Comparison of ENCODE assay signal across 8 cellular contexts in the genomic region with DNA sequence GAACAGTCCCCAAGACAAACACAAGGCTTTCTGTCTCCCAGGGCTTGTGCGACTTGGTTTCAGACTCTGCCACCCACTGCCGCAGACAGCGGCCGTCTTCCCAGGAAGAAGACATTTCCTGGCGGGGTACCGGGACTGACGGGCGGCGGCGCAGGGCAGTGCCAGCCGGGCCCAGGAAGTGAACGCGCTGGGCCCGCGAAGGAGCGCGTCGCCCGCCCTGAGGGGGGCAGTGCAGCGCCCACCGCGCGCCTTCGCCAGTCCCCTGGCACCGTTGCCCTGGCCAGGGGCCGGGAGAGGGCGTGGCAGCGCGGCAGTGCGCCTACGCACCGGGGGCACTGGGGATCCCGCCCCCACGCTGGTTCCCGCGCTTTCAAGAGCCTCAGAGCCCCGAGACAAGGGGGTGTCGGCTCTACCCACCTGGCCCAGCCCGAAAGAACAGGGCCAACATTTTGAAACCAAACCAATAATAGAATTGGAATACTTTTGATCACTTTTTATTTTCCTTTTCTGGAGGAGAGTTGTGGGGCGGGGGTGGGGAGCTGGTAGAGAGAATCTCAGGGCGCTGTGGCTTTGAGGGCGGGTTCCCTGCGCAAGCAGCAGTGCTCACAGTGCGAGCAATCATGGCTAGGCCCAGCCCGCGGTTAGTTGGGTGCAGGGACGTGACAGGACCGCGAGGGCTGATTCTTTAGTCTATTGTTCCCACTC. TPM values are rescaled to one million over a fixed set of nuclear protein-coding genes. Genes with fewer than 3 reads are reported as not detected.
DNase-seq lines count a peak whose midpoint lies in the region; ATAC-seq and TF ChIP-seq lines count a peak whose summit lies in the region.

No MANE protein-coding gene starts in this region.

- H3K4me3 Mint-ChIP-seq in activated naive CD4-positive, alpha-beta T cell treated with anti-CD3 and anti-CD28 coated beads, Interleukin-2, amount 10 ng/mL, durations not matched to agents 7 days and 5 days, result peak overlapping the region; percentile 65

- intact Hi-C loops in Right ventricle myocardium superior (cut with DNase I), result no loop called here

- peak overlapping the region; percentile 69 for H3K27ac Mint-ChIP-seq in activated naive CD4-positive, alpha-beta T cell treated with anti-CD3 and anti-CD28 coated beads, Interleukin-2, amount 10 ng/mL, durations not matched to agents 7 days and 5 days

- no peak overlapping the region for H3K4me3 ChIP-seq in GM12875 (ENCODE audit: low read depth, low read length)

- CTCF ChIA-PET in activated naive CD4-positive, alpha-beta T cell treated with anti-CD3 and anti-CD28 coated beads, Interleukin-2, amount 10 ng/mL, durations not matched to agents 7 days and 5 days (lab: Charles Lee), result interaction anchor here (0.7 to 3.0 kb wide), 6 partner anchors 16 to 103 kb away, joined by 3 to 10 read pairs (median 4); no protein-coding TSS in a partner anchor

- TF ChIP-seq CTCF in GM12875 (IDR thresholded peaks at IDR 0.05; ENCODE audit: borderline replicate concordance, insufficient read depth, low read depth, low read length), result peak; percentile 13; the same call in 1 of the 2 replicates

- peaks cover 15% of the 10 kb centered on the region for H3K27me3 Mint-ChIP-seq in activated naive CD4-positive, alpha-beta T cell treated with anti-CD3 and anti-CD28 coated beads, Interleukin-2, amount 10 ng/mL, durations not matched to agents 7 days and 5 days

- ATAC-seq in HG03432 (IDR thresholded peaks at IDR 0.05; ENCODE audit: unreplicated experiment) (peak; percentile 87), Right ventricle myocardium superior (ENCODE audit: poor library complexity) (peak; percentile 97)

- no peaks in the 10 kb centered on the region for H3K36me3 Mint-ChIP-seq in activated naive CD4-positive, alpha-beta T cell treated with anti-CD3 and anti-CD28 coated beads, Interleukin-2, amount 10 ng/mL, durations not matched to agents 7 days and 5 days

- peaks cover 22% of the 10 kb centered on the region for H3K4me1 Mint-ChIP-seq in activated naive CD4-positive, alpha-beta T cell treated with anti-CD3 and anti-CD28 coated beads, Interleukin-2, amount 10 ng/mL, durations not matched to agents 7 days and 5 days

- no peaks in the 10 kb centered on the region for H3K9me3 Mint-ChIP-seq in activated naive CD4-positive, alpha-beta T cell treated with anti-CD3 and anti-CD28 coated beads, Interleukin-2, amount 10 ng/mL, durations not matched to agents 7 days and 5 days

- DNase-seq in RPMI8226 (peak; percentile 89), Right ventricle myocardium superior (peak; percentile 68), putamen (ENCODE audit: low spot score) (peak; percentile 58), NCI-H187 treated with DMSO at 0.1 percent for 48 hours (lab: John Stamatoyannopoulos, UW) (no peak)
- peak; percentile 51 for DNase-seq in activated naive CD4-positive, alpha-beta T cell treated with anti-CD3 and anti-CD28 coated beads, Interleukin-2, amount 10 ng/mL, durations not matched to agents 7 days and 5 days
- no peak for DNase-seq in NK-92 treated with Interleukin-12 subunit alpha and Interleukin-12 subunit beta, amount 100 ng/mL, for 24 hours (lab: John Stamatoyannopoulos, UW)

RNA-seq across cellular contexts. Expression of gene APLN, which starts 23.6 kb away (rescaled TPM):
- total RNA-seq in Right ventricle myocardium superior, result 15.4 TPM

Comparison
In these comparisons a context has a peak if more than half of its experiments do, and no peak if none do; other contexts are left out.
1. DNase-seq: peak in RPMI8226 (single experiment), activated naive CD4-positive, alpha-beta T cell treated with anti-CD3 and anti-CD28 coated beads, Interleukin-2, amount 10 ng/mL, durations not matched to agents 7 days and 5 days (single experiment), Right ventricle myocardium superior (single experiment) and putamen (single experiment); none in NK-92 treated with Interleukin-12 subunit alpha and Interleukin-12 subunit beta, amount 100 ng/mL, for 24 hours (single experiment) and NCI-H187 treated with DMSO at 0.1 percent for 48 hours (single experiment).